1 cellular context compared by ENCODE assay signal in the genomic region with DNA sequence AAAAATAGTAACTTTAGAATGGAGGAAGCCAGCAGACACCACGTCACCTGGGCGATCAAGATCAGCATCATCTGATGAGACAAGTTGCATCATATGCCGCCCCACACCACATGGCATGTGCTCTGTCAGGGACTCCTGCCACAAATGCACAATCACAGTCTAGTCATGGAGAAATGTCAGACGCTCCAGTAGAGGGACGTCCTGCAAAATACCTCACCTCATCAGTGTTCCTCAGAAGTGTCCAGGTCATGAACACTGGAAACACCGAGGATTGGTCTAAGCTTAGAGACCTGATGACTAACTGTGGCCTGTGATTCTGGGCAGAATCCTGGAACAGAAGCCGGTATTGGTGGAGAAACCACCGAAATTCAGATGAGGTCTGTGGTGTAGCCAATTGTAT.
TF ChIP-seq lines count a peak whose summit lies in the region.

No MANE protein-coding gene starts in this region.

TF ChIP-seq in K562, 482 proteins besides CTCF, POLR2A, EP300 and RAD21 (continued from another document):
- TF ChIP-seq SRSF3 (IDR thresholded peaks at IDR 0.05; ENCODE audit: insufficient read depth, low read length) (no peak), ZNF165 (CRISPR knock-in tag; IDR thresholded peaks at IDR 0.05; ENCODE audit: borderline replicate concordance) (no peak), TAF1 (IDR thresholded peaks at IDR 0.05; ENCODE audit: control insufficient read depth, extremely low read depth, insufficient read depth, low read length, severe bottlenecking) (no peak), MYC (IDR thresholded peaks at IDR 0.05; ENCODE audit: low read depth, low read length) (peak; percentile 69; the same call in 1 of the 2 replicates), MYC (CRISPR knock-in tag; IDR thresholded peaks at IDR 0.05; ENCODE audit: borderline replicate concordance, low read depth) (no peak), FUS (optimal IDR thresholded peaks at IDR 0.05; ENCODE audit: low read depth, low read length) (no peak), CAMTA2 (CRISPR knock-in tag; conservative IDR thresholded peaks at IDR 0.05) (no peak), XRCC5 (IDR thresholded peaks at IDR 0.05; ENCODE audit: low read depth, low read length) (no peak), POLR3A (IDR thresholded peaks at IDR 0.05; ENCODE audit: borderline replicate concordance, extremely low read depth, insufficient read depth, insufficient read length) (no peak), ZNF274 (IDR thresholded peaks at IDR 0.05; ENCODE audit: borderline replicate concordance, low read depth, low read length) (no peak), YY1 (IDR thresholded peaks at IDR 0.05; ENCODE audit: borderline replicate concordance in 1 of 3, control insufficient read depth in 1 of 3, extremely low read depth in 1 of 3, insufficient read depth in 3 of 3, insufficient read length in 1 of 3, insufficient replicate concordance in 2 of 3, low read depth in 1 of 3, low read length in 2 of 3) (no peak), ESRRB (CRISPR knock-in tag; IDR thresholded peaks at IDR 0.05; ENCODE audit: borderline replicate concordance) (no peak)
- TF ChIP-seq, protein P1, sequence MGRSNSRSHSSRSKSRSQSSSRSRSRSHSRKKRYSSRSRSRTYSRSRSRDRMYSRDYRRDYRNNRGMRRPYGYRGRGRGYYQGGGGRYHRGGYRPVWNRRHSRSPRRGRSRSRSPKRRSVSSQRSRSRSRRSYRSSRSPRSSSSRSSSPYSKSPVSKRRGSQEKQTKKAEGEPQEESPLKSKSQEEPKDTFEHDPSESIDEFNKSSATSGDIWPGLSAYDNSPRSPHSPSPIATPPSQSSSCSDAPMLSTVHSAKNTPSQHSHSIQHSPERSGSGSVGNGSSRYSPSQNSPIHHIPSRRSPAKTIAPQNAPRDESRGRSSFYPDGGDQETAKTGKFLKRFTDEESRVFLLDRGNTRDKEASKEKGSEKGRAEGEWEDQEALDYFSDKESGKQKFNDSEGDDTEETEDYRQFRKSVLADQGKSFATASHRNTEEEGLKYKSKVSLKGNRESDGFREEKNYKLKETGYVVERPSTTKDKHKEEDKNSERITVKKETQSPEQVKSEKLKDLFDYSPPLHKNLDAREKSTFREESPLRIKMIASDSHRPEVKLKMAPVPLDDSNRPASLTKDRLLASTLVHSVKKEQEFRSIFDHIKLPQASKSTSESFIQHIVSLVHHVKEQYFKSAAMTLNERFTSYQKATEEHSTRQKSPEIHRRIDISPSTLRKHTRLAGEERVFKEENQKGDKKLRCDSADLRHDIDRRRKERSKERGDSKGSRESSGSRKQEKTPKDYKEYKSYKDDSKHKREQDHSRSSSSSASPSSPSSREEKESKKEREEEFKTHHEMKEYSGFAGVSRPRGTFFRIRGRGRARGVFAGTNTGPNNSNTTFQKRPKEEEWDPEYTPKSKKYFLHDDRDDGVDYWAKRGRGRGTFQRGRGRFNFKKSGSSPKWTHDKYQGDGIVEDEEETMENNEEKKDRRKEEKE (IDR thresholded peaks at IDR 0.05; ENCODE audit: borderline replicate concordance in 1 of 2, control insufficient read depth in 1 of 2, low read depth in 2 of 2, low read length in 1 of 2), result no peak
- TF ChIP-seq, protein P2, sequence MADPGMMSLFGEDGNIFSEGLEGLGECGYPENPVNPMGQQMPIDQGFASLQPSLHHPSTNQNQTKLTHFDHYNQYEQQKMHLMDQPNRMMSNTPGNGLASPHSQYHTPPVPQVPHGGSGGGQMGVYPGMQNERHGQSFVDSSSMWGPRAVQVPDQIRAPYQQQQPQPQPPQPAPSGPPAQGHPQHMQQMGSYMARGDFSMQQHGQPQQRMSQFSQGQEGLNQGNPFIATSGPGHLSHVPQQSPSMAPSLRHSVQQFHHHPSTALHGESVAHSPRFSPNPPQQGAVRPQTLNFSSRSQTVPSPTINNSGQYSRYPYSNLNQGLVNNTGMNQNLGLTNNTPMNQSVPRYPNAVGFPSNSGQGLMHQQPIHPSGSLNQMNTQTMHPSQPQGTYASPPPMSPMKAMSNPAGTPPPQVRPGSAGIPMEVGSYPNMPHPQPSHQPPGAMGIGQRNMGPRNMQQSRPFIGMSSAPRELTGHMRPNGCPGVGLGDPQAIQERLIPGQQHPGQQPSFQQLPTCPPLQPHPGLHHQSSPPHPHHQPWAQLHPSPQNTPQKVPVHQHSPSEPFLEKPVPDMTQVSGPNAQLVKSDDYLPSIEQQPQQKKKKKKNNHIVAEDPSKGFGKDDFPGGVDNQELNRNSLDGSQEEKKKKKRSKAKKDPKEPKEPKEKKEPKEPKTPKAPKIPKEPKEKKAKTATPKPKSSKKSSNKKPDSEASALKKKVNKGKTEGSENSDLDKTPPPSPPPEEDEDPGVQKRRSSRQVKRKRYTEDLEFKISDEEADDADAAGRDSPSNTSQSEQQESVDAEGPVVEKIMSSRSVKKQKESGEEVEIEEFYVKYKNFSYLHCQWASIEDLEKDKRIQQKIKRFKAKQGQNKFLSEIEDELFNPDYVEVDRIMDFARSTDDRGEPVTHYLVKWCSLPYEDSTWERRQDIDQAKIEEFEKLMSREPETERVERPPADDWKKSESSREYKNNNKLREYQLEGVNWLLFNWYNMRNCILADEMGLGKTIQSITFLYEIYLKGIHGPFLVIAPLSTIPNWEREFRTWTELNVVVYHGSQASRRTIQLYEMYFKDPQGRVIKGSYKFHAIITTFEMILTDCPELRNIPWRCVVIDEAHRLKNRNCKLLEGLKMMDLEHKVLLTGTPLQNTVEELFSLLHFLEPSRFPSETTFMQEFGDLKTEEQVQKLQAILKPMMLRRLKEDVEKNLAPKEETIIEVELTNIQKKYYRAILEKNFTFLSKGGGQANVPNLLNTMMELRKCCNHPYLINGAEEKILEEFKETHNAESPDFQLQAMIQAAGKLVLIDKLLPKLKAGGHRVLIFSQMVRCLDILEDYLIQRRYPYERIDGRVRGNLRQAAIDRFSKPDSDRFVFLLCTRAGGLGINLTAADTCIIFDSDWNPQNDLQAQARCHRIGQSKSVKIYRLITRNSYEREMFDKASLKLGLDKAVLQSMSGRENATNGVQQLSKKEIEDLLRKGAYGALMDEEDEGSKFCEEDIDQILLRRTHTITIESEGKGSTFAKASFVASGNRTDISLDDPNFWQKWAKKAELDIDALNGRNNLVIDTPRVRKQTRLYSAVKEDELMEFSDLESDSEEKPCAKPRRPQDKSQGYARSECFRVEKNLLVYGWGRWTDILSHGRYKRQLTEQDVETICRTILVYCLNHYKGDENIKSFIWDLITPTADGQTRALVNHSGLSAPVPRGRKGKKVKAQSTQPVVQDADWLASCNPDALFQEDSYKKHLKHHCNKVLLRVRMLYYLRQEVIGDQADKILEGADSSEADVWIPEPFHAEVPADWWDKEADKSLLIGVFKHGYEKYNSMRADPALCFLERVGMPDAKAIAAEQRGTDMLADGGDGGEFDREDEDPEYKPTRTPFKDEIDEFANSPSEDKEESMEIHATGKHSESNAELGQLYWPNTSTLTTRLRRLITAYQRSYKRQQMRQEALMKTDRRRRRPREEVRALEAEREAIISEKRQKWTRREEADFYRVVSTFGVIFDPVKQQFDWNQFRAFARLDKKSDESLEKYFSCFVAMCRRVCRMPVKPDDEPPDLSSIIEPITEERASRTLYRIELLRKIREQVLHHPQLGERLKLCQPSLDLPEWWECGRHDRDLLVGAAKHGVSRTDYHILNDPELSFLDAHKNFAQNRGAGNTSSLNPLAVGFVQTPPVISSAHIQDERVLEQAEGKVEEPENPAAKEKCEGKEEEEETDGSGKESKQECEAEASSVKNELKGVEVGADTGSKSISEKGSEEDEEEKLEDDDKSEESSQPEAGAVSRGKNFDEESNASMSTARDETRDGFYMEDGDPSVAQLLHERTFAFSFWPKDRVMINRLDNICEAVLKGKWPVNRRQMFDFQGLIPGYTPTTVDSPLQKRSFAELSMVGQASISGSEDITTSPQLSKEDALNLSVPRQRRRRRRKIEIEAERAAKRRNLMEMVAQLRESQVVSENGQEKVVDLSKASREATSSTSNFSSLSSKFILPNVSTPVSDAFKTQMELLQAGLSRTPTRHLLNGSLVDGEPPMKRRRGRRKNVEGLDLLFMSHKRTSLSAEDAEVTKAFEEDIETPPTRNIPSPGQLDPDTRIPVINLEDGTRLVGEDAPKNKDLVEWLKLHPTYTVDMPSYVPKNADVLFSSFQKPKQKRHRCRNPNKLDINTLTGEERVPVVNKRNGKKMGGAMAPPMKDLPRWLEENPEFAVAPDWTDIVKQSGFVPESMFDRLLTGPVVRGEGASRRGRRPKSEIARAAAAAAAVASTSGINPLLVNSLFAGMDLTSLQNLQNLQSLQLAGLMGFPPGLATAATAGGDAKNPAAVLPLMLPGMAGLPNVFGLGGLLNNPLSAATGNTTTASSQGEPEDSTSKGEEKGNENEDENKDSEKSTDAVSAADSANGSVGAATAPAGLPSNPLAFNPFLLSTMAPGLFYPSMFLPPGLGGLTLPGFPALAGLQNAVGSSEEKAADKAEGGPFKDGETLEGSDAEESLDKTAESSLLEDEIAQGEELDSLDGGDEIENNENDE (IDR thresholded peaks at IDR 0.05; ENCODE audit: low read depth, low read length), result no peak
- TF ChIP-seq, protein P3, sequence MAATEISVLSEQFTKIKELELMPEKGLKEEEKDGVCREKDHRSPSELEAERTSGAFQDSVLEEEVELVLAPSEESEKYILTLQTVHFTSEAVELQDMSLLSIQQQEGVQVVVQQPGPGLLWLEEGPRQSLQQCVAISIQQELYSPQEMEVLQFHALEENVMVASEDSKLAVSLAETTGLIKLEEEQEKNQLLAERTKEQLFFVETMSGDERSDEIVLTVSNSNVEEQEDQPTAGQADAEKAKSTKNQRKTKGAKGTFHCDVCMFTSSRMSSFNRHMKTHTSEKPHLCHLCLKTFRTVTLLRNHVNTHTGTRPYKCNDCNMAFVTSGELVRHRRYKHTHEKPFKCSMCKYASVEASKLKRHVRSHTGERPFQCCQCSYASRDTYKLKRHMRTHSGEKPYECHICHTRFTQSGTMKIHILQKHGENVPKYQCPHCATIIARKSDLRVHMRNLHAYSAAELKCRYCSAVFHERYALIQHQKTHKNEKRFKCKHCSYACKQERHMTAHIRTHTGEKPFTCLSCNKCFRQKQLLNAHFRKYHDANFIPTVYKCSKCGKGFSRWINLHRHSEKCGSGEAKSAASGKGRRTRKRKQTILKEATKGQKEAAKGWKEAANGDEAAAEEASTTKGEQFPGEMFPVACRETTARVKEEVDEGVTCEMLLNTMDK (IDR thresholded peaks at IDR 0.05; ENCODE audit: borderline replicate concordance, insufficient read depth, low read depth, low read length, poor library complexity, severe bottlenecking), result no peak
- TF ChIP-seq, protein P4, sequence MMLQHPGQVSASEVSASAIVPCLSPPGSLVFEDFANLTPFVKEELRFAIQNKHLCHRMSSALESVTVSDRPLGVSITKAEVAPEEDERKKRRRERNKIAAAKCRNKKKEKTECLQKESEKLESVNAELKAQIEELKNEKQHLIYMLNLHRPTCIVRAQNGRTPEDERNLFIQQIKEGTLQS (IDR thresholded peaks at IDR 0.05), result peak; percentile 43; the same call in 1 of the 2 replicates
- TF ChIP-seq, protein P4 (CRISPR knock-in tag; conservative IDR thresholded peaks at IDR 0.05), result no peak
